ENCODE assay signal across 9 cellular contexts in genomic region chr10:30811665-30812017, GRCh38.
DNase-seq lines count a peak whose midpoint lies in the region; ATAC-seq and TF ChIP-seq lines count a peak whose summit lies in the region.
"Had no signal": no experiment of that assay in that cellular context is flagged by ENCODE, and none has a peak within 500 bp of the region (broad histone marks: within the 10 kb centered on the region; RNA-seq: fewer than 3 reads in every experiment).

No MANE protein-coding gene starts in this region.

- H3K27me3 ChIP-seq in CD4-positive, CD25-positive, alpha-beta regulatory T cell (ENCODE audit: control insufficient read depth, insufficient read depth, low read length): no peaks in the 10 kb centered on the region
- no peaks in the 10 kb centered on the region for H3K27me3 ChIP-seq in esophagus squamous epithelium

- H3K27ac Mint-ChIP-seq in CD4-positive, CD25-positive, alpha-beta regulatory T cell: peak overlapping the region in 2 of 3 donors; percentile 3 to 24
- H3K27ac Mint-ChIP-seq in activated CD4-positive, alpha-beta memory T cell treated with anti-CD3 and anti-CD28 coated beads for 36 hours: no peak overlapping the region
- peak overlapping the region; percentile 62 for H3K27ac Mint-ChIP-seq in osteocyte (ENCODE audit: unreplicated experiment)

- no peak overlapping the region for H3K27ac ChIP-seq in CD4-positive, CD25-positive, alpha-beta regulatory T cell (ENCODE audit: insufficient read depth, low read length, poor library complexity, severe bottlenecking)
- peak overlapping the region in 3 of 4 donors; percentile 71 to 86 (median 84) for H3K27ac ChIP-seq in esophagus squamous epithelium

- TF ChIP-seq POLR2A in esophagus squamous epithelium (IDR thresholded peaks at IDR 0.05): no peak

- H3K4me1 Mint-ChIP-seq in CD4-positive, CD25-positive, alpha-beta regulatory T cell: peaks cover 0 to 26% (median 11%) of the 10 kb centered on the region in 4 donors
- peaks cover 24% of the 10 kb centered on the region for H3K4me1 Mint-ChIP-seq in activated CD4-positive, alpha-beta memory T cell treated with anti-CD3 and anti-CD28 coated beads for 36 hours (ENCODE audit: low read depth)
- H3K4me1 Mint-ChIP-seq in osteocyte (ENCODE audit: unreplicated experiment): peaks cover 32% of the 10 kb centered on the region

- no peaks in the 10 kb centered on the region for H3K9me3 ChIP-seq in CD4-positive, CD25-positive, alpha-beta regulatory T cell (ENCODE audit: control insufficient read depth in 2 of 2, low read length in 2 of 2)
- no peaks in the 10 kb centered on the region for H3K9me3 ChIP-seq in esophagus squamous epithelium

- no peaks in the 10 kb centered on the region for H3K36me3 ChIP-seq in CD4-positive, CD25-positive, alpha-beta regulatory T cell (ENCODE audit: control insufficient read depth, insufficient read depth, low read length)
- H3K36me3 ChIP-seq in esophagus squamous epithelium: no peaks in the 10 kb centered on the region

- no peak overlapping the region for H3K4me3 ChIP-seq in CD4-positive, CD25-positive, alpha-beta regulatory T cell (ENCODE audit: low read depth, low read length)
- H3K4me3 ChIP-seq in esophagus squamous epithelium: no peak overlapping the region

- H3K4me1 ChIP-seq in CD4-positive, CD25-positive, alpha-beta regulatory T cell (ENCODE audit: control insufficient read depth, insufficient read depth, low read length, poor library complexity, severe bottlenecking): no peaks in the 10 kb centered on the region
- peaks cover 0 to 47% (median 25%) of the 10 kb centered on the region in 3 donors for H3K4me1 ChIP-seq in esophagus squamous epithelium

- H3K4me3 Mint-ChIP-seq in CD4-positive, CD25-positive, alpha-beta regulatory T cell: peak overlapping the region in 1 of 4 donors; percentile 8
- H3K4me3 Mint-ChIP-seq in activated CD4-positive, alpha-beta memory T cell treated with anti-CD3 and anti-CD28 coated beads for 36 hours: no peak overlapping the region
- H3K4me3 Mint-ChIP-seq in osteocyte (ENCODE audit: unreplicated experiment): no peak overlapping the region

- ATAC-seq in CD4-positive, CD25-positive, alpha-beta regulatory T cell (ENCODE audit: low read depth in 2 of 2): peak in 1 of 2 donors; percentile 48
- ATAC-seq in GM19328 (IDR thresholded peaks at IDR 0.05; ENCODE audit: unreplicated experiment): no peak

- POLR2A ChIA-PET in activated CD4-positive, alpha-beta memory T cell treated with anti-CD3 and anti-CD28 coated beads for 36 hours (lab: Charles Lee): no interaction called here

- no peaks in the 10 kb centered on the region for H3K9me3 Mint-ChIP-seq in CD4-positive, CD25-positive, alpha-beta regulatory T cell
- H3K9me3 Mint-ChIP-seq in activated CD4-positive, alpha-beta memory T cell treated with anti-CD3 and anti-CD28 coated beads for 36 hours: no peaks in the 10 kb centered on the region
- no peaks in the 10 kb centered on the region for H3K9me3 Mint-ChIP-seq in osteocyte (ENCODE audit: unreplicated experiment)

- no peaks in the 10 kb centered on the region for H3K36me3 Mint-ChIP-seq in CD4-positive, CD25-positive, alpha-beta regulatory T cell
- H3K36me3 Mint-ChIP-seq in activated CD4-positive, alpha-beta memory T cell treated with anti-CD3 and anti-CD28 coated beads for 36 hours: no peaks in the 10 kb centered on the region
- no peaks in the 10 kb centered on the region for H3K36me3 Mint-ChIP-seq in osteocyte (ENCODE audit: unreplicated experiment)

- peaks cover 4% of the 10 kb centered on the region for H3K27me3 Mint-ChIP-seq in CD4-positive, CD25-positive, alpha-beta regulatory T cell
- no peaks in the 10 kb centered on the region for H3K27me3 Mint-ChIP-seq in activated CD4-positive, alpha-beta memory T cell treated with anti-CD3 and anti-CD28 coated beads for 36 hours
- no peaks in the 10 kb centered on the region for H3K27me3 Mint-ChIP-seq in osteocyte (ENCODE audit: unreplicated experiment)

- 58 to 60% methylated on average over 10 to 12 of the region's 12 CpGs for WGBS in esophagus squamous epithelium, 2 donors

- CTCF ChIA-PET in activated CD4-positive, alpha-beta memory T cell treated with anti-CD3 and anti-CD28 coated beads for 36 hours (lab: Charles Lee): interaction anchor here (1.7 kb wide), 1 partner anchor 60 kb away, joined by 4 read pairs; no protein-coding TSS in a partner anchor

- no peak for TF ChIP-seq CTCF in esophagus squamous epithelium (IDR thresholded peaks at IDR 0.05)
- TF ChIP-seq CTCF in osteocyte (IDR thresholded peaks at IDR 0.05): no peak

- DNase-seq in CD4-positive, CD25-positive, alpha-beta regulatory T cell: peak in 1 of 3 donors; percentile 40
- DNase-seq in activated CD4-positive, alpha-beta memory T cell treated with anti-CD3 and anti-CD28 coated beads for 36 hours: peak; percentile 14
- DNase-seq in esophagus squamous epithelium (lab: John Stamatoyannopoulos, UW) (no peak), osteocyte (ENCODE audit: extremely low spot score, unreplicated experiment) (no peak), NCI-H2081 treated with DMSO at 0.1 percent for 48 hours (lab: John Stamatoyannopoulos, UW) (no peak), DMS79 treated with DMSO at 0.1 percent for 48 hours (lab: John Stamatoyannopoulos, UW) (no peak), dedifferentiated amniotic fluid mesenchymal stem cell (ENCODE audit: extremely low spot score) (no peak)
- DNase-seq: NCI-H2029 had no signal

- intact Hi-C loops in activated CD4-positive, alpha-beta memory T cell treated with anti-CD3 and anti-CD28 coated beads for 36 hours (cut with micrococcal nuclease): no loop called here
- intact Hi-C loops in esophagus squamous epithelium (cut with DNase I): no loop called here
